In genomic region chr10:53447576-53447975, GRCh38 we compare ENCODE assay signal across 6 cellular contexts.
"Had no signal": no experiment of that assay in that cellular context is flagged by ENCODE, and none has a peak within 500 bp of the region (broad histone marks: within the 10 kb centered on the region; RNA-seq: fewer than 3 reads in every experiment).

No MANE protein-coding gene starts in this region.

- H2AFZ ChIP-seq: GM23248 had no signal

- H3K4me3 ChIP-seq: GM23248, K562 had no signal

- H3K4me3 Mint-ChIP-seq: H9 had no signal

- DNase-seq: GM23248, GOT3, H9, HCEC 1CT, IMR-90 had no signal

- H3K27ac ChIP-seq: GM23248 had no signal

- H3K9ac ChIP-seq: GM23248 had no signal

- H3K27ac Mint-ChIP-seq: H9 had no signal

- ATAC-seq: K562 had no signal
